In the genomic region with DNA sequence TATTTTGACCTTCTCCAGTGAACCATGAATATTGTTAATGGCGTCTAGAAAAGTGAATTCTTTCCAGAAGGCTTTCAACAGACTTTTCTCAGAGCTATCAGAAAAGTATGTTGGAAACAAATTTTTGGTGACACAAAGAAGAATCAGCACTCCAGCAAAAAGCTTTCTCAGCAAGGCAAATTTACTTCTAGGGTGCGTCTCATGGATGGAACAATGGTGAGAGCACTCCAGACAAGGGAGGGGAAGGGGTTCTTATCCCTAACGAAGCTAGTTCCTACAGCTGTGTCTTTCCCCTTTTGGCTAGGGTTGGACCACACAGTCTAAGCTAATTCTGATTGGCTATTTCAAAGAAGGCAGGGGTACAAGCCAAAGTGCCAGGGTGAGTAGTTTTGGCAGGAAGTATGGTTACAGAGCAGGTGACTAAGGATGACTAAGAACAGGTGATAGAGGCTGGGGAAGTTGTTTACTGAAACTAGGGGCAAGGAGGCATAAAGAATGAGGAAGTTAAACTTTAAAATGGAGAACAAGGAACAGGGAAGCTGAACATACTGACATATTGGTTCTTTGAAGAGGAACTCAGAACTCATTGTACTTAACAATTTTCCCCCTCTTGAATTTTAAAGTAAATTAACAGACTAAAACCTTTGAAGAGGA, we compare ENCODE assay signal across 17 cellular contexts.
DNase-seq lines count a peak whose midpoint lies in the region; ATAC-seq, FAIRE-seq and TF ChIP-seq lines count a peak whose summit lies in the region.
"Had no signal": no experiment of that assay in that cellular context is flagged by ENCODE, and none has a peak within 500 bp of the region (broad histone marks: within the 10 kb centered on the region; RNA-seq: fewer than 3 reads in every experiment).

No MANE protein-coding gene starts in this region.

- H2AFZ ChIP-seq in astrocyte (ENCODE audit: low read depth, low read length) = no peak overlapping the region
- H2AFZ ChIP-seq: neural progenitor cell had no signal

- TF ChIP-seq CTCF in astrocyte (IDR thresholded peaks at IDR 0.05; ENCODE audit: insufficient read depth, low read depth, low read length) (no peak), ascending aorta (IDR thresholded peaks at IDR 0.05) (no peak)

- no peaks in the 10 kb centered on the region for H3K27me3 Mint-ChIP-seq in astrocyte (ENCODE audit: low read depth, unreplicated experiment)
- H3K27me3 Mint-ChIP-seq in activated CD4-positive, alpha-beta T cell treated with anti-CD3 and anti-CD28 coated beads, Interleukin-2, amount 10 ng/mL, durations not matched to agents 7 days and 5 days = no peaks in the 10 kb centered on the region
- H3K27me3 Mint-ChIP-seq: activated T-helper 17 cell treated with anti-CD3 and anti-CD28 coated beads, Interleukin-2, amount 50 U/mL, for 72 hours had no signal

- H3K36me3 ChIP-seq in astrocyte (ENCODE audit: insufficient read depth, low read length) (no peaks in the 10 kb centered on the region), ascending aorta (no peaks in the 10 kb centered on the region)
- H3K36me3 ChIP-seq: HAP-1, neural progenitor cell had no signal

- no peak overlapping the region for H3K9ac ChIP-seq in astrocyte (ENCODE audit: low read length)
- H3K9ac ChIP-seq: neural progenitor cell had no signal

- FAIRE-seq in astrocyte (lab: Jason Lieb, UNC) = no peak
- FAIRE-seq: A549 had no signal

- CTCF ChIA-PET in activated CD4-positive, alpha-beta T cell treated with anti-CD3 and anti-CD28 coated beads, Interleukin-2, amount 10 ng/mL, durations not matched to agents 7 days and 5 days (lab: Charles Lee) = interaction anchor here (0.6 kb wide), 1 partner anchor 28 kb away, joined by 3 read pairs; no protein-coding TSS in a partner anchor

- peaks cover 7% of the 10 kb centered on the region for H3K9me3 Mint-ChIP-seq in astrocyte (ENCODE audit: unreplicated experiment)
- H3K9me3 Mint-ChIP-seq in activated CD4-positive, alpha-beta T cell treated with anti-CD3 and anti-CD28 coated beads, Interleukin-2, amount 10 ng/mL, durations not matched to agents 7 days and 5 days = peaks cover 14% of the 10 kb centered on the region

- POLR2A ChIA-PET in activated CD4-positive, alpha-beta T cell treated with anti-CD3 and anti-CD28 coated beads, Interleukin-2, amount 10 ng/mL, durations not matched to agents 7 days and 5 days (lab: Charles Lee) = no interaction called here

- H3K27me3 ChIP-seq in astrocyte (ENCODE audit: insufficient read depth, low read length) (no peaks in the 10 kb centered on the region), ascending aorta (no peaks in the 10 kb centered on the region)
- H3K27me3 ChIP-seq: neural progenitor cell had no signal

- no peak overlapping the region for H3K4me3 Mint-ChIP-seq in astrocyte (ENCODE audit: unreplicated experiment)
- no peak overlapping the region for H3K4me3 Mint-ChIP-seq in activated CD4-positive, alpha-beta T cell treated with anti-CD3 and anti-CD28 coated beads, Interleukin-2, amount 10 ng/mL, durations not matched to agents 7 days and 5 days
- H3K4me3 Mint-ChIP-seq: activated CD8-positive, alpha-beta T cell treated with anti-CD3 and anti-CD28 coated beads, Interleukin-2, amount 10 ng/mL, durations not matched to agents 7 days and 5 days; activated T-helper 17 cell treated with anti-CD3 and anti-CD28 coated beads, Interleukin-2, amount 50 U/mL, for 72 hours; neural progenitor cell had no signal

- no peak overlapping the region for H3K27ac Mint-ChIP-seq in astrocyte (ENCODE audit: unreplicated experiment)
- H3K27ac Mint-ChIP-seq in activated CD4-positive, alpha-beta T cell treated with anti-CD3 and anti-CD28 coated beads, Interleukin-2, amount 10 ng/mL, durations not matched to agents 7 days and 5 days = no peak overlapping the region
- H3K27ac Mint-ChIP-seq: activated CD8-positive, alpha-beta T cell treated with anti-CD3 and anti-CD28 coated beads, Interleukin-2, amount 10 ng/mL, durations not matched to agents 7 days and 5 days; activated T-helper 17 cell treated with anti-CD3 and anti-CD28 coated beads, Interleukin-2, amount 50 U/mL, for 72 hours; neural progenitor cell had no signal

- no peak overlapping the region for H3K27ac ChIP-seq in astrocyte (ENCODE audit: low read depth, low read length)
- H3K27ac ChIP-seq in ascending aorta = no peak overlapping the region
- H3K27ac ChIP-seq: A549, neural progenitor cell, SK-N-MC had no signal

- H3K4me3 ChIP-seq in astrocyte (ENCODE audit: insufficient read depth, low read depth, low read length) = no peak overlapping the region
- no peak overlapping the region for H3K4me3 ChIP-seq in ascending aorta
- H3K4me3 ChIP-seq: A549, HAP-1, neural progenitor cell, SK-N-MC had no signal

- H3K4me2 ChIP-seq in astrocyte (ENCODE audit: low read length) = no peak overlapping the region
- H3K4me2 ChIP-seq: A549, neural progenitor cell had no signal

- intact Hi-C loops in ascending aorta (cut with DNase I) = no loop called here

- peak; percentile 3 for DNase-seq in SIG-M5 treated with dmso at 0.1 percent for 504 hours (lab: John Stamatoyannopoulos, UW; ENCODE audit: unreplicated experiment)
- DNase-seq in SIG-M5 (lab: John Stamatoyannopoulos, UW) = no peak
- DNase-seq in M059J (ENCODE audit: low read depth) = peak; percentile 38
- DNase-seq in astrocyte (ENCODE audit: low read depth) = peak; percentile 7
- DNase-seq in NCI-H1436 (lab: John Stamatoyannopoulos, UW) = no peak
- no peak for DNase-seq in activated CD4-positive, alpha-beta T cell treated with anti-CD3 and anti-CD28 coated beads, Interleukin-2, amount 10 ng/mL, durations not matched to agents 7 days and 5 days
- DNase-seq in ascending aorta (ENCODE audit: low spot score in 2 of 2) = no peak
- DNase-seq: activated CD8-positive, alpha-beta T cell treated with anti-CD3 and anti-CD28 coated beads, Interleukin-2, amount 10 ng/mL, durations not matched to agents 7 days and 5 days; mesenchymal stem cell; NCI-H2081 treated with DMSO at 0.1 percent for 48 hours; retina had no signal

- H3K4me1 ChIP-seq in astrocyte (ENCODE audit: insufficient read depth, low read length) = no peaks in the 10 kb centered on the region
- H3K4me1 ChIP-seq in ascending aorta = no peaks in the 10 kb centered on the region
- H3K4me1 ChIP-seq: A549, HAP-1 had no signal

- ATAC-seq in GM21619 (IDR thresholded peaks at IDR 0.05; ENCODE audit: unreplicated experiment) = no peak
- ATAC-seq: A549; activated CD8-positive, alpha-beta T cell treated with anti-CD3 and anti-CD28 coated beads, Interleukin-2, amount 10 ng/mL, durations not matched to agents 7 days and 5 days; activated T-helper 17 cell treated with anti-CD3 and anti-CD28 coated beads, Interleukin-2, amount 50 U/mL, for 72 hours had no signal

- no peaks in the 10 kb centered on the region for H3K79me2 ChIP-seq in astrocyte (ENCODE audit: insufficient read depth, low read length)

- H3K9me3 ChIP-seq in astrocyte (ENCODE audit: insufficient read depth, low read depth, low read length) (peaks cover 3% of the 10 kb centered on the region), ascending aorta (peaks cover 9 to 33% of the 10 kb centered on the region in 2 donors)
- H3K9me3 ChIP-seq: A549, HAP-1 had no signal

- no peaks in the 10 kb centered on the region for H3K4me1 Mint-ChIP-seq in astrocyte (ENCODE audit: low read depth, unreplicated experiment)
- no peaks in the 10 kb centered on the region for H3K4me1 Mint-ChIP-seq in activated CD4-positive, alpha-beta T cell treated with anti-CD3 and anti-CD28 coated beads, Interleukin-2, amount 10 ng/mL, durations not matched to agents 7 days and 5 days
- H3K4me1 Mint-ChIP-seq: activated T-helper 17 cell treated with anti-CD3 and anti-CD28 coated beads, Interleukin-2, amount 50 U/mL, for 72 hours; neural progenitor cell had no signal

- H4K20me1 ChIP-seq in astrocyte (ENCODE audit: insufficient read depth, low read length) = no peaks in the 10 kb centered on the region

- H3K36me3 Mint-ChIP-seq in astrocyte (ENCODE audit: low read depth, unreplicated experiment) = no peaks in the 10 kb centered on the region
- H3K36me3 Mint-ChIP-seq in activated CD4-positive, alpha-beta T cell treated with anti-CD3 and anti-CD28 coated beads, Interleukin-2, amount 10 ng/mL, durations not matched to agents 7 days and 5 days (ENCODE audit: low read depth) = no peaks in the 10 kb centered on the region

Comparison
In these comparisons a context has a peak if more than half of its experiments do, and no peak if none do; other contexts are left out.
1. DNase-seq: peak in SIG-M5 treated with dmso at 0.1 percent for 504 hours (single experiment), M059J (single experiment) and astrocyte (single experiment); none in SIG-M5 (single experiment), NCI-H1436 (single experiment), activated CD4-positive, alpha-beta T cell treated with anti-CD3 and anti-CD28 coated beads, Interleukin-2, amount 10 ng/mL, durations not matched to agents 7 days and 5 days (single experiment) and ascending aorta (0 of 2).